Comparison of ENCODE assay signal across 8 cellular contexts in genomic region chr3:187738400-187739124, GRCh38. TPM values are rescaled to one million over a fixed set of nuclear protein-coding genes. Genes with fewer than 3 reads are reported as not detected.
DNase-seq lines count a peak whose midpoint lies in the region; ATAC-seq and TF ChIP-seq lines count a peak whose summit lies in the region.

No MANE protein-coding gene starts in this region.

- in situ Hi-C loops in astrocyte of the cerebellum (cut with HindIII; ENCODE audit: low sequenced_read_pairs) = loop anchor here (25.0 kb wide), 3 partner anchors 399 to 899 kb away; no protein-coding TSS in a partner anchor

- DNase-seq in GF-D8 (lab: John Stamatoyannopoulos, UW) (peak; percentile 25), NCI-H1105 treated with DMSO at 0.1 percent for 48 hours (lab: John Stamatoyannopoulos, UW) (peak; percentile 97), SW 1271 (lab: John Stamatoyannopoulos, UW) (peak; percentile 42 to 84), astrocyte of the cerebellum (ENCODE audit: low read depth) (peak; percentile 85), right atrium auricular region (ENCODE audit: low spot score) (peak; percentile 95), posterior cingulate gyrus (peak; percentile 73 to 96 (median 80))

- ATAC-seq in HG02623 (IDR thresholded peaks at IDR 0.05; ENCODE audit: unreplicated experiment) (peak; percentile 54), GM21526 (IDR thresholded peaks at IDR 0.05; ENCODE audit: low FRiP score, unreplicated experiment) (no peak)

- peaks cover 13% of the 10 kb centered on the region for H3K36me3 ChIP-seq in right atrium auricular region

- intact Hi-C loops in posterior cingulate gyrus (cut with DNase I) = loop anchor here (1.0 to 5.0 kb wide), 2 partner anchors 1410 to 1494 kb away; no protein-coding TSS in a partner anchor

- H3K9me3 ChIP-seq in right atrium auricular region = no peaks in the 10 kb centered on the region

- no peaks in the 10 kb centered on the region for H3K27me3 ChIP-seq in right atrium auricular region

- TF ChIP-seq CTCF in astrocyte of the cerebellum (IDR thresholded peaks at IDR 0.05; ENCODE audit: low read depth, low read length, missing control alignments) (peak; percentile 80), right atrium auricular region (IDR thresholded peaks at IDR 0.05) (peak; percentile 40 to 84)

- peaks cover 0 to 46% of the 10 kb centered on the region in 2 donors for H3K4me1 ChIP-seq in right atrium auricular region

- H3K27ac ChIP-seq in right atrium auricular region = peak overlapping the region; percentile 99

- H3K4me3 ChIP-seq in astrocyte of the cerebellum (ENCODE audit: low read depth, low read length) = peak overlapping the region; percentile 87
- peak overlapping the region; percentile 80 to 84 for H3K4me3 ChIP-seq in right atrium auricular region

RNA-seq across cellular contexts. Expression of gene BCL6, which starts 6.7 kb away (rescaled TPM):
- total RNA-seq in right atrium auricular region = 10 to 100 TPM; 53.0 to 88.6 TPM

RNA-seq across cellular contexts. Expression of gene RTP2, which starts 36.2 kb away (rescaled TPM):
- not detected for total RNA-seq in right atrium auricular region

Comparison
In these comparisons a context has a peak if more than half of its experiments do, and no peak if none do; other contexts are left out.
1. DNase-seq: peak in every context shown above with its lines; median percentile 97 in NCI-H1105 treated with DMSO at 0.1 percent for 48 hours; 95 in right atrium auricular region; 85 in astrocyte of the cerebellum; 80 in posterior cingulate gyrus; 63 in SW 1271; 25 in GF-D8.